1 cellular context compared by ENCODE assay signal in genomic region chr2:108776475-108776874, GRCh38.
A peak's percentile ranks its signal among the peaks of the same experiment; 100 is the strongest.
TF ChIP-seq lines count a peak whose summit lies in the region.

No MANE protein-coding gene starts in this region.

TF ChIP-seq in GM12878, 131 proteins besides CTCF, POLR2A, EP300 and RAD21 (continued from another document and continues in another):
- no peak for TF ChIP-seq IRF5 (IDR thresholded peaks at IDR 0.05; ENCODE audit: borderline replicate concordance)
- TF ChIP-seq NFYA (IDR thresholded peaks at IDR 0.05; ENCODE audit: borderline replicate concordance, low read depth, low read length) = no peak
- TF ChIP-seq JUNB (IDR thresholded peaks at IDR 0.05) = peak; percentile 91
- TF ChIP-seq ELK1 (IDR thresholded peaks at IDR 0.05; ENCODE audit: low read depth, low read length) = no peak
- no peak for TF ChIP-seq MAX (IDR thresholded peaks at IDR 0.05; ENCODE audit: low read depth, low read length)
- TF ChIP-seq SKIL (IDR thresholded peaks at IDR 0.05; ENCODE audit: low read depth, poor library complexity, severe bottlenecking) = peak; percentile 95
- TF ChIP-seq SIN3A (IDR thresholded peaks at IDR 0.05; ENCODE audit: low read depth, low read length) = no peak
- TF ChIP-seq CUX1 (IDR thresholded peaks at IDR 0.05; ENCODE audit: insufficient replicate concordance, low read depth, low read length) = no peak
- peak; percentile 95 for TF ChIP-seq ATF2 (IDR thresholded peaks at IDR 0.05; ENCODE audit: low read length)
- peak; percentile 55 to 69 for TF ChIP-seq BHLHE40 (IDR thresholded peaks at IDR 0.05; ENCODE audit: borderline replicate concordance in 1 of 2, low read depth in 2 of 2, low read length in 1 of 2)
- TF ChIP-seq ZBTB40 (IDR thresholded peaks at IDR 0.05; ENCODE audit: borderline replicate concordance) = peak; percentile 21; the same call in 1 of the 2 replicates
- TF ChIP-seq ZNF207 (IDR thresholded peaks at IDR 0.05; ENCODE audit: borderline replicate concordance) = no peak
- TF ChIP-seq SMAD1 (IDR thresholded peaks at IDR 0.05; ENCODE audit: low read depth, partially characterized antibody) = no peak
- peak; percentile 76 for TF ChIP-seq BCL11A (IDR thresholded peaks at IDR 0.05; ENCODE audit: low read depth, low read length)
- peak; percentile 49; the same call in 1 of the 2 replicates for TF ChIP-seq PML (IDR thresholded peaks at IDR 0.05; ENCODE audit: low read length)
- TF ChIP-seq PAX8 (IDR thresholded peaks at IDR 0.05) = no peak
- no peak for TF ChIP-seq TARDBP (IDR thresholded peaks at IDR 0.05; ENCODE audit: borderline replicate concordance)
- peak; percentile 99 for TF ChIP-seq MTA2 (IDR thresholded peaks at IDR 0.05; ENCODE audit: low read depth)
- no peak for TF ChIP-seq SMAD5 (IDR thresholded peaks at IDR 0.05; ENCODE audit: low read depth)
- TF ChIP-seq POU2F2 (IDR thresholded peaks at IDR 0.05; ENCODE audit: borderline replicate concordance, low read depth, low read length) = peak; percentile 65; the same call in 1 of the 3 replicates
- TF ChIP-seq GATAD2B (conservative IDR thresholded peaks at IDR 0.05; ENCODE audit: low read depth) = no peak
- TF ChIP-seq TCF3 (IDR thresholded peaks at IDR 0.05; ENCODE audit: borderline replicate concordance, insufficient read depth, low read depth, low read length) = no peak
- no peak for TF ChIP-seq ASH2L (IDR thresholded peaks at IDR 0.05; ENCODE audit: borderline replicate concordance, low read depth)
- TF ChIP-seq ZNF274 (IDR thresholded peaks at IDR 0.05; ENCODE audit: insufficient read depth, insufficient read length) = no peak
- TF ChIP-seq USF1 (IDR thresholded peaks at IDR 0.05; ENCODE audit: borderline replicate concordance, extremely low read length, insufficient read depth, low read depth, low read length) = no peak
- TF ChIP-seq E2F8 (IDR thresholded peaks at IDR 0.05; ENCODE audit: low read depth, partially characterized antibody) = peak; percentile 30
- no peak for TF ChIP-seq REST (IDR thresholded peaks at IDR 0.05; ENCODE audit: low read depth, low read length)
- TF ChIP-seq POLR2AphosphoS5 (IDR thresholded peaks at IDR 0.05; ENCODE audit: low read length) = no peak
- peak; percentile 97 for TF ChIP-seq FOXM1 (IDR thresholded peaks at IDR 0.05; ENCODE audit: low read depth, low read length)
- TF ChIP-seq PAX5 (IDR thresholded peaks at IDR 0.05; ENCODE audit: borderline replicate concordance, low read depth, low read length) = peak; percentile 44; the same call in 1 of the 2 replicates
- 0 out of 2 replicates have a peak, but pooled peaks have one; percentile 23 for TF ChIP-seq SMARCA5 (IDR thresholded peaks at IDR 0.05)
